Comparison of ENCODE assay signal across 10 cellular contexts in the genomic region with DNA sequence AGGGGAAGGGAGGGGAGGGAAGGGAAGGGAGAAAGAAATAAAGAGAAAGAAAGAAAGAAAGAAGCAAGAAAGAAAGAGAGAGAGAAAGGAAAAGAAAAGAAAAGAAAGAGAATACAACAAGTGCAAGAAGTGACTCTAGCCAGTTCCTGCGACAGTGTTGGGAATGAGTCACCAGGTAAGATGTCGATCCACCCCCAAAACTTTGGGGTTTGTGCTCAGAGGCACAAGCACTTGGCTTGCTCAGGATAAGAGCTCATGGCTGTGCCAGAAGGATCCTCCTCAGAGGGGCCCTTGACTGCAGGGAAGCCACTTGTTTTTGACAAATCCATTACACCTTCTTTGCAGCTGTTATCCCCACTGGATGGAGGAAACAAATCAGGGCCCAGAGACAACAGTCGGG.
"Had no signal": no experiment of that assay in that cellular context is flagged by ENCODE, and none has a peak within 500 bp of the region (broad histone marks: within the 10 kb centered on the region; RNA-seq: fewer than 3 reads in every experiment).

No MANE protein-coding gene starts in this region.

- ATAC-seq: GM23338, HCT116, K562 had no signal

- DNase-seq: HFFc6, IMR-90, KG1 had no signal

- H3K9me3 ChIP-seq: HAP-1 had no signal

- H3K4me3 Mint-ChIP-seq: GM23338, HFFc6 had no signal

- H3K4me3 ChIP-seq: GM23338, HAP-1, K562 had no signal

- H3K4me1 ChIP-seq: HAP-1 had no signal

- H3K36me3 ChIP-seq: HAP-1 had no signal

- H3K9me3 Mint-ChIP-seq: GM23338 had no signal

- H3K27ac Mint-ChIP-seq: GM23338, HFFc6 had no signal

- FAIRE-seq: H1, H54, HTR-8/SVneo, K562 had no signal
